In the genomic region with DNA sequence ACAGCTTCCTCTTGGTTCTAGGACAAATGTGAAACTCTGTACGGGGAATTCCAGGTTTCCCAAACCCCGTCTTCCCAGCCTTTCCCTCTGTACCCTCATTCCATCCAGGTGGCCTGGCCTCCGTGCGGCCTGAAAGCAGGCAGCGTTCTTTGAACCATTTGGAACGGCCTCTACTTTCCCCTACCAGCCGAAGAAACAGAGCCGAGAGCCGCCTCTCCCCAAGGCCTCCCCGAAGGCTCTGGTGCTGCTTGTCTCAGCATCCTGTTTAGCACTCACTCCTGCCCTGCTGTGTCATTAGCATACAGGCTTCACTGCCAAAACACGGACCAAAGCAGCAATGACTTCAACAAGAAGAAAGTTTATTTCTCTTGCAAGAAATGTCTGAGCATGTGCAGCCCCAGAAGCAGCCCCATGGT, we compare ENCODE assay signal across 24 cellular contexts.
DNase-seq lines count a peak whose midpoint lies in the region; ATAC-seq, FAIRE-seq and TF ChIP-seq lines count a peak whose summit lies in the region.
"Had no signal": no experiment of that assay in that cellular context is flagged by ENCODE, and none has a peak within 500 bp of the region (broad histone marks: within the 10 kb centered on the region; RNA-seq: fewer than 3 reads in every experiment).

No MANE protein-coding gene starts in this region.

- intact Hi-C loops in sigmoid colon (cut with DNase I): no loop called here

- TF ChIP-seq CTCF in A549 (IDR thresholded peaks at IDR 0.05) (no peak), HL-60 (IDR thresholded peaks at IDR 0.05; ENCODE audit: insufficient read depth, low read length) (no peak), sigmoid colon (IDR thresholded peaks at IDR 0.05) (no peak)

- DNase-seq in A549 (ENCODE audit: low read depth in 1 of 2, low spot score in 1 of 2) (no peak), HL-60 (ENCODE audit: low read depth in 1 of 2, low spot score in 1 of 2) (no peak), islet precursor cell (peak; percentile 25), sigmoid colon (peak; percentile 29), A172 (ENCODE audit: low spot score) (no peak)
- no peak for DNase-seq in stimulated activated effector memory CD8-positive, alpha-beta T cell treated with anti-CD3 and anti-CD28 coated beads, Interleukin-12 subunit alpha, Interleukin-12 subunit beta, amount 100 ng/mL, for 72 hours (ENCODE audit: low spot score in 2 of 2)
- DNase-seq in central memory CD4-positive, alpha-beta T cell: no peak
- DNase-seq: 8988T; CD8-positive, alpha-beta T cell; COR-L47; DMS153; DMS79 treated with DMSO at 0.1 percent for 48 hours; EL; GOT3; HCEC 1CT; HFFc6; IMR-90; KG1 had no signal

- TF ChIP-seq POLR2A in A549 (IDR thresholded peaks at IDR 0.05; ENCODE audit: low read length) (no peak), sigmoid colon (IDR thresholded peaks at IDR 0.05) (no peak)

- H3K27ac Mint-ChIP-seq in stimulated activated effector memory CD8-positive, alpha-beta T cell treated with anti-CD3 and anti-CD28 coated beads, Interleukin-12 subunit alpha, Interleukin-12 subunit beta, amount 100 ng/mL, for 72 hours: no peak overlapping the region
- H3K27ac Mint-ChIP-seq: B cell; CD8-positive, alpha-beta T cell; HFFc6 had no signal

- H3K27ac ChIP-seq in A549 (peak overlapping the region; percentile 12 to 55; a peak in 4 of 6 replicates), HL-60 (replicated peaks) (peak overlapping the region; percentile 47), sigmoid colon (no peak overlapping the region)

- H3K36me3 ChIP-seq in sigmoid colon: no peaks in the 10 kb centered on the region

- no peaks in the 10 kb centered on the region for H3K4me1 Mint-ChIP-seq in stimulated activated effector memory CD8-positive, alpha-beta T cell treated with anti-CD3 and anti-CD28 coated beads, Interleukin-12 subunit alpha, Interleukin-12 subunit beta, amount 100 ng/mL, for 72 hours

- H3K4me3 ChIP-seq in A549: no peak overlapping the region
- H3K4me3 ChIP-seq in HL-60 (replicated peaks; ENCODE audit: insufficient read depth, low read length): no peak overlapping the region
- no peak overlapping the region for H3K4me3 ChIP-seq in sigmoid colon

- no peak overlapping the region for H3K4me2 ChIP-seq in A549

- CTCF ChIA-PET in A549 (lab: Yijun Ruan, JAX): interaction anchor here (1.1 to 3.9 kb wide), 4 partner anchors 9 to 13 kb away, joined by 3 to 13 read pairs (median 4); no protein-coding TSS in a partner anchor

- 91% methylated on average over 11 of the region's 11 CpGs for WGBS in A549 (ENCODE audit: missing lambda C conversion rate)
- 87 to 89% methylated on average over 11 of the region's 11 CpGs for WGBS in sigmoid colon, 2 donors

- H3K9me3 ChIP-seq in A549: no peaks in the 10 kb centered on the region; the same call in 2 of the 3 replicates
- H3K9me3 ChIP-seq in sigmoid colon: no peaks in the 10 kb centered on the region

- H3K4me3 Mint-ChIP-seq in stimulated activated effector memory CD8-positive, alpha-beta T cell treated with anti-CD3 and anti-CD28 coated beads, Interleukin-12 subunit alpha, Interleukin-12 subunit beta, amount 100 ng/mL, for 72 hours: no peak overlapping the region
- H3K4me3 Mint-ChIP-seq: B cell; CD14-positive monocyte; CD8-positive, alpha-beta T cell; HFFc6 had no signal

- FAIRE-seq in A549 (lab: Jason Lieb, UNC): no peak
- FAIRE-seq: D721Med, G401.6, GM12891, GM19239 had no signal

- peaks cover 16% of the 10 kb centered on the region for H3K4me1 ChIP-seq in A549
- no peaks in the 10 kb centered on the region for H3K4me1 ChIP-seq in sigmoid colon

- ATAC-seq in A549: no peak
- ATAC-seq in stimulated activated effector memory CD8-positive, alpha-beta T cell treated with anti-CD3 and anti-CD28 coated beads, Interleukin-12 subunit alpha, Interleukin-12 subunit beta, amount 100 ng/mL, for 72 hours: no peak
- ATAC-seq: CD8-positive, alpha-beta T cell had no signal

- H3K9me3 Mint-ChIP-seq in stimulated activated effector memory CD8-positive, alpha-beta T cell treated with anti-CD3 and anti-CD28 coated beads, Interleukin-12 subunit alpha, Interleukin-12 subunit beta, amount 100 ng/mL, for 72 hours: no peaks in the 10 kb centered on the region

- TF ChIP-seq RAD21 in A549 (conservative IDR thresholded peaks at IDR 0.05 in 1 of 2, IDR thresholded peaks at IDR 0.05 in 1 of 2): no peak

- no peaks in the 10 kb centered on the region for H3K36me3 Mint-ChIP-seq in stimulated activated effector memory CD8-positive, alpha-beta T cell treated with anti-CD3 and anti-CD28 coated beads, Interleukin-12 subunit alpha, Interleukin-12 subunit beta, amount 100 ng/mL, for 72 hours
- H3K36me3 Mint-ChIP-seq: CD14-positive monocyte; CD8-positive, alpha-beta T cell had no signal

- no peaks in the 10 kb centered on the region for H3K27me3 ChIP-seq in HL-60 (ENCODE audit: insufficient read depth, poor library complexity, severe bottlenecking)
- no peaks in the 10 kb centered on the region for H3K27me3 ChIP-seq in sigmoid colon

- TF ChIP-seq EP300 in A549 (IDR thresholded peaks at IDR 0.05) (no peak), sigmoid colon (IDR thresholded peaks at IDR 0.05) (no peak)

- POLR2A ChIA-PET in A549 (lab: Yijun Ruan, JAX): no interaction called here

TF ChIP-seq in A549, 52 proteins besides CTCF, POLR2A, EP300 and RAD21:
- TF ChIP-seq HDAC2 (IDR thresholded peaks at IDR 0.05) (no peak), TP53 (CRISPR knock-in tag; IDR thresholded peaks at IDR 0.05) (no peak), POLR2AphosphoS2 (conservative IDR thresholded peaks at IDR 0.05; ENCODE audit: low read length) (no peak), CHD4 (IDR thresholded peaks at IDR 0.05; ENCODE audit: borderline replicate concordance) (no peak), HEYL (CRISPR knock-in tag; IDR thresholded peaks at IDR 0.05) (no peak), NR3C1 (IDR thresholded peaks at IDR 0.05) (no peak), EHF (CRISPR knock-in tag; IDR thresholded peaks at IDR 0.05) (no peak), SMC3 (IDR thresholded peaks at IDR 0.05) (no peak), RCOR1 (IDR thresholded peaks at IDR 0.05; ENCODE audit: low read depth, low read length) (no peak), ZSCAN20 (CRISPR knock-in tag; IDR thresholded peaks at IDR 0.05) (no peak)
- TF ChIP-seq, protein P1, sequence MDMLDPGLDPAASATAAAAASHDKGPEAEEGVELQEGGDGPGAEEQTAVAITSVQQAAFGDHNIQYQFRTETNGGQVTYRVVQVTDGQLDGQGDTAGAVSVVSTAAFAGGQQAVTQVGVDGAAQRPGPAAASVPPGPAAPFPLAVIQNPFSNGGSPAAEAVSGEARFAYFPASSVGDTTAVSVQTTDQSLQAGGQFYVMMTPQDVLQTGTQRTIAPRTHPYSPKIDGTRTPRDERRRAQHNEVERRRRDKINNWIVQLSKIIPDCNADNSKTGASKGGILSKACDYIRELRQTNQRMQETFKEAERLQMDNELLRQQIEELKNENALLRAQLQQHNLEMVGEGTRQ (IDR thresholded peaks at IDR 0.05): no peak
- TF ChIP-seq, protein P2, sequence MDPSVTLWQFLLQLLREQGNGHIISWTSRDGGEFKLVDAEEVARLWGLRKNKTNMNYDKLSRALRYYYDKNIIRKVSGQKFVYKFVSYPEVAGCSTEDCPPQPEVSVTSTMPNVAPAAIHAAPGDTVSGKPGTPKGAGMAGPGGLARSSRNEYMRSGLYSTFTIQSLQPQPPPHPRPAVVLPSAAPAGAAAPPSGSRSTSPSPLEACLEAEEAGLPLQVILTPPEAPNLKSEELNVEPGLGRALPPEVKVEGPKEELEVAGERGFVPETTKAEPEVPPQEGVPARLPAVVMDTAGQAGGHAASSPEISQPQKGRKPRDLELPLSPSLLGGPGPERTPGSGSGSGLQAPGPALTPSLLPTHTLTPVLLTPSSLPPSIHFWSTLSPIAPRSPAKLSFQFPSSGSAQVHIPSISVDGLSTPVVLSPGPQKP (IDR thresholded peaks at IDR 0.05; ENCODE audit: low read depth, low read length): no peak

Comparison
In these comparisons a context has a peak if more than half of its experiments do, and no peak if none do; other contexts are left out.
1. DNase-seq: peak in islet precursor cell (single experiment) and sigmoid colon (single experiment); none in A549 (0 of 2), HL-60 (0 of 2), stimulated activated effector memory CD8-positive, alpha-beta T cell treated with anti-CD3 and anti-CD28 coated beads, Interleukin-12 subunit alpha, Interleukin-12 subunit beta, amount 100 ng/mL, for 72 hours (0 of 2), central memory CD4-positive, alpha-beta T cell (single experiment) and A172 (single experiment).
2. H3K27ac ChIP-seq: peak in A549 (2 of 2) and HL-60 (single experiment); none in sigmoid colon (0 of 4).